23 cellular contexts compared by ENCODE assay signal in the genomic region with DNA sequence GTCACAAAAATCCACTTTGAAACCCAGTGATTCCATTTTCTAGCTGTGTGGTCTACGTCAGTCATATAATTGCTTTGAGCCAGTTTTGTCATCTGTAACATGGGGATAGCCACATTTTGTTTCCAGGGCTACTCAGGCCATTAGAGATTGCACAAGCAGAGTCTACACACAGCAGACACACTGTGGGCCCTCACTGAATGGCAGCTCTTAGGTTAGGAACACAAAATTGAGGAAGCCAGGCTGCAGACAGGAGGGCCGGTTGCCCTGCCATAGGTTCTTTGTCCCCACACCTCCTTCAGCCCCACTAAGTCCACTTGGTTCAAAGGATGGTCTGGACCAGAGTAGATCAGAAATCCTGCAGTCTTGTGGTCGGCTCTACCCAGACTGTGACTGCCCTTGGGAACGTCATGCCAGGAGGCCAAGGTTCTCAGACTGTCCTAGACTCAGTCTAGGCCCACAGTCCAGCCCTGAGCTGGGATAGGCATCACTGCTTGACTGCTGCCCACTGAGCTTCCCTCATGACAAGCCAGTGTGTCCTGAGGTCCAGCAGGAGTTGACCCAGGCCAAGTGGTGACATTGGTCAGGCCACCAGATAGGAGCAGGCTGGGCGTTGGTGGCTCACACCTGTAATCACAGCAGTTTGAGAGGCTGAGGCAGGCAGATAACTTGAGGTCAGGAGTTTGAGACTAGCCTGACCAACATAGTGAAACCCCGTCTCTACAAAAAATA. TPM values are rescaled to one million over a fixed set of nuclear protein-coding genes. Genes with fewer than 3 reads are reported as not detected.
DNase-seq lines count a peak whose midpoint lies in the region; ATAC-seq and TF ChIP-seq lines count a peak whose summit lies in the region.
"Had no signal": no experiment of that assay in that cellular context is flagged by ENCODE, and none has a peak within 500 bp of the region (broad histone marks: within the 10 kb centered on the region; RNA-seq: fewer than 3 reads in every experiment).

No MANE protein-coding gene starts in this region.

- CTCF ChIA-PET in activated naive CD4-positive, alpha-beta T cell treated with anti-CD3 and anti-CD28 coated beads for 36 hours (lab: Charles Lee): interaction anchor here (0.6 kb wide), 1 partner anchor 55 kb away, joined by 4 read pairs; no protein-coding TSS in a partner anchor

- H3K4me3 Mint-ChIP-seq in activated naive CD4-positive, alpha-beta T cell treated with anti-CD3 and anti-CD28 coated beads for 36 hours: no peak overlapping the region
- H3K4me3 Mint-ChIP-seq: stimulated activated naive CD8-positive, alpha-beta T cell treated with anti-CD3 and anti-CD28 coated beads, Interleukin-15, Interleukin-2, amounts not matched to agents 100 ng/mL and 50 ng/mL, for 24 hours had no signal

- peaks cover 2% of the 10 kb centered on the region for H3K27me3 Mint-ChIP-seq in activated naive CD4-positive, alpha-beta T cell treated with anti-CD3 and anti-CD28 coated beads for 36 hours (ENCODE audit: low read depth)

- H3K4me1 ChIP-seq in left ventricle myocardium inferior (peaks cover 42% of the 10 kb centered on the region), neuron (ENCODE audit: insufficient read depth, low read length) (peaks cover 52% of the 10 kb centered on the region)
- H3K4me1 ChIP-seq: body of pancreas, SJSA1, transverse colon had no signal

- no peak for TF ChIP-seq CTCF in left ventricle myocardium inferior (IDR thresholded peaks at IDR 0.05; ENCODE audit: borderline replicate concordance)

- H3K36me3 Mint-ChIP-seq in activated naive CD4-positive, alpha-beta T cell treated with anti-CD3 and anti-CD28 coated beads for 36 hours (ENCODE audit: low read depth): no peaks in the 10 kb centered on the region
- no peaks in the 10 kb centered on the region for H3K36me3 Mint-ChIP-seq in activated naive CD4-positive, alpha-beta T cell treated with anti-CD3 and anti-CD28 coated beads, Interleukin-2, amount 50 U/mL, for 72 hours

- H3K9me3 ChIP-seq in left ventricle myocardium inferior (replicated peaks) (no peaks in the 10 kb centered on the region), neuron (ENCODE audit: low read length) (no peaks in the 10 kb centered on the region)
- H3K9me3 ChIP-seq: body of pancreas, SJSA1, transverse colon had no signal

- no peaks in the 10 kb centered on the region for H3K4me1 Mint-ChIP-seq in activated naive CD4-positive, alpha-beta T cell treated with anti-CD3 and anti-CD28 coated beads for 36 hours (ENCODE audit: low read depth)

- H3K4me3 ChIP-seq in left ventricle myocardium inferior (peak overlapping the region; percentile 46), neuron (ENCODE audit: low read length) (no peak overlapping the region)
- H3K4me3 ChIP-seq: body of pancreas, SJSA1, transverse colon had no signal

- H3K27ac Mint-ChIP-seq in activated naive CD4-positive, alpha-beta T cell treated with anti-CD3 and anti-CD28 coated beads for 36 hours: no peak overlapping the region
- H3K27ac Mint-ChIP-seq in activated naive CD4-positive, alpha-beta T cell treated with anti-CD3 and anti-CD28 coated beads, Interleukin-2, amount 50 U/mL, for 72 hours: no peak overlapping the region
- H3K27ac Mint-ChIP-seq: activated T-helper 2 cell treated with anti-CD3 and anti-CD28 coated beads, Interferon-gamma antibody, Interleukin-2, Interleukin-4, amounts not matched to agents 10 μg/mL and 5 μg/mL and 100 μg/mL, durations not matched to agents 14 hours and 24 hours and 36 hours; stimulated activated naive CD8-positive, alpha-beta T cell treated with anti-CD3 and anti-CD28 coated beads, Interleukin-15, Interleukin-2, amounts not matched to agents 100 ng/mL and 50 ng/mL, for 24 hours had no signal

- H2AFZ ChIP-seq in neuron (ENCODE audit: low read depth, low read length): peak overlapping the region; percentile 29

- H3K36me3 ChIP-seq in left ventricle myocardium inferior: peaks cover 11% of the 10 kb centered on the region
- no peaks in the 10 kb centered on the region for H3K36me3 ChIP-seq in neuron (ENCODE audit: insufficient read depth, low read length)
- H3K36me3 ChIP-seq: SJSA1, transverse colon had no signal

- H3K27ac ChIP-seq in left ventricle myocardium inferior (replicated peaks): no peak overlapping the region
- H3K27ac ChIP-seq: body of pancreas, SJSA1, transverse colon had no signal

- intact Hi-C loops in cardiac septum (cut with DNase I): no loop called here
- intact Hi-C loops in Right ventricle myocardium superior (cut with DNase I): no loop called here
- intact Hi-C loops in left ventricle myocardium inferior (cut with micrococcal nuclease): no loop called here
- intact Hi-C loops in activated naive CD4-positive, alpha-beta T cell treated with anti-CD3 and anti-CD28 coated beads for 36 hours (cut with micrococcal nuclease): no loop called here

- no peaks in the 10 kb centered on the region for H3K9me3 Mint-ChIP-seq in activated naive CD4-positive, alpha-beta T cell treated with anti-CD3 and anti-CD28 coated beads for 36 hours
- H3K9me3 Mint-ChIP-seq in activated naive CD4-positive, alpha-beta T cell treated with anti-CD3 and anti-CD28 coated beads, Interleukin-2, amount 50 U/mL, for 72 hours: no peaks in the 10 kb centered on the region
- H3K9me3 Mint-ChIP-seq: activated T-helper 2 cell treated with anti-CD3 and anti-CD28 coated beads, Interferon-gamma antibody, Interleukin-2, Interleukin-4, amounts not matched to agents 10 μg/mL and 5 μg/mL and 100 μg/mL, durations not matched to agents 14 hours and 24 hours and 36 hours; stimulated activated naive CD8-positive, alpha-beta T cell treated with anti-CD3 and anti-CD28 coated beads, Interleukin-15, Interleukin-2, amounts not matched to agents 100 ng/mL and 50 ng/mL, for 24 hours had no signal

- ATAC-seq in Right ventricle myocardium superior (ENCODE audit: poor library complexity) (no peak), GM21619 (IDR thresholded peaks at IDR 0.05; ENCODE audit: unreplicated experiment) (no peak)
- ATAC-seq in activated naive CD4-positive, alpha-beta T cell treated with anti-CD3 and anti-CD28 coated beads, Interleukin-2, amount 50 U/mL, for 72 hours: no peak
- ATAC-seq: body of pancreas had no signal

- H3K27me3 ChIP-seq in left ventricle myocardium inferior (ENCODE audit: low read depth) (no peaks in the 10 kb centered on the region), neuron (ENCODE audit: insufficient read depth, low read length) (no peaks in the 10 kb centered on the region)
- H3K27me3 ChIP-seq: body of pancreas, transverse colon had no signal

- DNase-seq in cardiac septum (ENCODE audit: low spot score): peak; percentile 61
- DNase-seq in Right ventricle myocardium superior: no peak
- DNase-seq in left ventricle myocardium inferior: no peak
- DNase-seq in activated naive CD4-positive, alpha-beta T cell treated with anti-CD3 and anti-CD28 coated beads for 36 hours: no peak
- DNase-seq in activated naive CD4-positive, alpha-beta T cell treated with anti-CD3 and anti-CD28 coated beads, Interleukin-2, amount 50 U/mL, for 16 hours: no peak
- DNase-seq in activated naive CD4-positive, alpha-beta T cell treated with anti-CD3 and anti-CD28 coated beads, Interleukin-2, amount 50 U/mL, for 72 hours (ENCODE audit: low spot score in 2 of 2): no peak
- DNase-seq: activated CD4-positive, alpha-beta T cell treated with anti-CD3 and anti-CD28 coated beads for 4 hours; body of pancreas; DND-41; GOT3; NCI-H1105; NCI-H2081; stimulated activated CD4-positive, alpha-beta T cell treated with anti-CD3 and anti-CD28 coated beads, Interleukin-12 subunit alpha, Interleukin-12 subunit beta, amount 100 ng/mL, for 4 hours; stimulated activated CD4-positive, alpha-beta T cell treated with anti-CD3 and anti-CD28 coated beads, Interleukin-4, amount 100 ng/mL, for 4 hours; transverse colon had no signal

RNA-seq across cellular contexts. Expression of a gene that starts 3.8 kb away (rescaled TPM):
- total RNA-seq in cardiac septum: 13,582 TPM
- total RNA-seq in Right ventricle myocardium superior: 11,793 TPM
- 14,853 TPM for total RNA-seq in left ventricle myocardium inferior
- not detected for total RNA-seq in activated naive CD4-positive, alpha-beta T cell treated with anti-CD3 and anti-CD28 coated beads for 36 hours
- total RNA-seq in activated naive CD4-positive, alpha-beta T cell treated with anti-CD3 and anti-CD28 coated beads, Interleukin-2, amount 50 U/mL, for 72 hours: not detected
- total RNA-seq: A673; activated T-helper 2 cell treated with anti-CD3 and anti-CD28 coated beads, Interferon-gamma antibody, Interleukin-2, Interleukin-4, amounts not matched to agents 10 μg/mL and 5 μg/mL and 100 μg/mL, durations not matched to agents 14 hours and 24 hours and 36 hours; mononuclear cell; NCI-H460; SJSA1 had no signal

RNA-seq across cellular contexts. Expression of a gene that starts 30.2 kb away (rescaled TPM):
- total RNA-seq in cardiac septum (16.2 TPM), Right ventricle myocardium superior (17.0 TPM), left ventricle myocardium inferior (17.2 TPM)
- total RNA-seq in activated naive CD4-positive, alpha-beta T cell treated with anti-CD3 and anti-CD28 coated beads for 36 hours: 10 to 100 TPM; 38.9 to 40.8 TPM
- total RNA-seq in activated naive CD4-positive, alpha-beta T cell treated with anti-CD3 and anti-CD28 coated beads, Interleukin-2, amount 50 U/mL, for 72 hours: 10 to 100 TPM; 54.2 to 58.3 TPM

RNA-seq across cellular contexts. Expression of a gene that starts 31.2 kb away (rescaled TPM):
- 170 TPM for total RNA-seq in cardiac septum
- 4,934 TPM for total RNA-seq in Right ventricle myocardium superior
- total RNA-seq in left ventricle myocardium inferior: 1,823 TPM
- not detected for total RNA-seq in activated naive CD4-positive, alpha-beta T cell treated with anti-CD3 and anti-CD28 coated beads for 36 hours
- total RNA-seq in activated naive CD4-positive, alpha-beta T cell treated with anti-CD3 and anti-CD28 coated beads, Interleukin-2, amount 50 U/mL, for 72 hours: under 1 TPM in 1 of 2 donors, not detected in 1; 0.60 TPM
- total RNA-seq: A673, mononuclear cell, NCI-H460, SJSA1 had no signal

Comparison
In these comparisons a context has a peak if more than half of its experiments do, and no peak if none do; other contexts are left out.
1. RNA of a gene that starts 3.8 kb away (total RNA-seq): 14,853 TPM in left ventricle myocardium inferior (single experiment), 13,582 TPM in cardiac septum (single experiment) and 11,793 TPM in Right ventricle myocardium superior (single experiment); not detected in activated naive CD4-positive, alpha-beta T cell treated with anti-CD3 and anti-CD28 coated beads, Interleukin-2, amount 50 U/mL, for 72 hours and not detected in activated naive CD4-positive, alpha-beta T cell treated with anti-CD3 and anti-CD28 coated beads for 36 hours; every median in the first group is over 1,000 times any median in the second.
2. RNA of a gene that starts 31.2 kb away (total RNA-seq): 4,934 TPM in Right ventricle myocardium superior (single experiment), 1,823 TPM in left ventricle myocardium inferior (single experiment) and 170 TPM in cardiac septum (single experiment); 0.60 TPM in activated naive CD4-positive, alpha-beta T cell treated with anti-CD3 and anti-CD28 coated beads, Interleukin-2, amount 50 U/mL, for 72 hours and not detected in activated naive CD4-positive, alpha-beta T cell treated with anti-CD3 and anti-CD28 coated beads for 36 hours; every median in the first group is over 100 times any median in the second.